Comparison of ENCODE assay signal across 1 cellular context in genomic region chr1:244865028-244865371, GRCh38.
TF ChIP-seq lines count a peak whose summit lies in the region.

No MANE protein-coding gene starts in this region.

TF ChIP-seq in K562, 482 proteins besides CTCF, POLR2A, EP300 and RAD21 (continued from another document and continues in another):
- TF ChIP-seq ZNF395 (CRISPR knock-in tag; IDR thresholded peaks at IDR 0.05) (peak; percentile 8; the same call in 1 of the 2 replicates), SMARCC2 (IDR thresholded peaks at IDR 0.05; ENCODE audit: low read depth) (peak; percentile 15; the same call in 1 of the 2 replicates), ARNT (IDR thresholded peaks at IDR 0.05) (peak in 1 of 2 experiments; percentile 50; a peak in 1 of 4 replicates), ZNF140 (CRISPR knock-in tag; IDR thresholded peaks at IDR 0.05) (no peak), RBM17 (IDR thresholded peaks at IDR 0.05; ENCODE audit: borderline replicate concordance, low read depth, low read length) (no peak), ASH1L (IDR thresholded peaks at IDR 0.05; ENCODE audit: borderline replicate concordance, low read depth, partially characterized antibody) (peak; percentile 4), FOXJ2 (tag; IDR thresholded peaks at IDR 0.05) (no peak), JUN (IDR thresholded peaks at IDR 0.05; ENCODE audit: borderline replicate concordance, low read depth, low read length) (no peak), JUN (CRISPR knock-in tag; IDR thresholded peaks at IDR 0.05; ENCODE audit: borderline replicate concordance) (0 out of 2 replicates have a peak, but pooled peaks have one; percentile 2), FOXP4 (CRISPR knock-in tag; IDR thresholded peaks at IDR 0.05; ENCODE audit: borderline replicate concordance) (0 out of 2 replicates have a peak, but pooled peaks have one; percentile 26), NFRKB (IDR thresholded peaks at IDR 0.05; ENCODE audit: low read depth) (0 out of 2 replicates have a peak, but pooled peaks have one; percentile 79), FOSL1 (tag; conservative IDR thresholded peaks at IDR 0.05) (no peak), ZNF449 (CRISPR knock-in tag; IDR thresholded peaks at IDR 0.05) (no peak), ARHGAP35 (IDR thresholded peaks at IDR 0.05; ENCODE audit: partially characterized antibody) (no peak), PRDM10 (IDR thresholded peaks at IDR 0.05; ENCODE audit: partially characterized antibody) (no peak), ZSCAN32 (CRISPR knock-in tag; IDR thresholded peaks at IDR 0.05) (0 out of 2 replicates have a peak, but pooled peaks have one; percentile 0), POLR3A (IDR thresholded peaks at IDR 0.05; ENCODE audit: borderline replicate concordance, extremely low read depth, insufficient read depth, insufficient read length) (no peak), KLF16 (IDR thresholded peaks at IDR 0.05) (no peak), RAD51 (IDR thresholded peaks at IDR 0.05; ENCODE audit: borderline replicate concordance, low read depth) (no peak), ZC3H11A (IDR thresholded peaks at IDR 0.05; ENCODE audit: low read depth, low read length) (peak; percentile 25; the same call in 1 of the 2 replicates), ZNF184 (CRISPR knock-in tag; IDR thresholded peaks at IDR 0.05) (no peak), HNRNPL (IDR thresholded peaks at IDR 0.05; ENCODE audit: low read depth, low read length) (no peak), SMARCA5 (IDR thresholded peaks at IDR 0.05) (0 out of 2 replicates have a peak, but pooled peaks have one; percentile 2), THRAP3 (IDR thresholded peaks at IDR 0.05; ENCODE audit: borderline replicate concordance) (0 out of 2 replicates have a peak, but pooled peaks have one; percentile 29), ZNF143 (CRISPR knock-in tag; IDR thresholded peaks at IDR 0.05) (no peak), THRA (IDR thresholded peaks at IDR 0.05) (no peak), YY1 (IDR thresholded peaks at IDR 0.05; ENCODE audit: borderline replicate concordance in 1 of 3, control insufficient read depth in 1 of 3, extremely low read depth in 1 of 3, insufficient read depth in 3 of 3, insufficient read length in 1 of 3, insufficient replicate concordance in 2 of 3, low read depth in 1 of 3, low read length in 2 of 3) (no peak), ZNF445 (CRISPR knock-in tag; IDR thresholded peaks at IDR 0.05; ENCODE audit: low read depth) (no peak), ZNF583 (CRISPR knock-in tag; IDR thresholded peaks at IDR 0.05) (0 out of 2 replicates have a peak, but pooled peaks have one; percentile 39), CSDE1 (IDR thresholded peaks at IDR 0.05) (no peak), ARID1B (IDR thresholded peaks at IDR 0.05) (0 out of 2 replicates have a peak, but pooled peaks have one; percentile 3), ATF1 (CRISPR knock-in tag; IDR thresholded peaks at IDR 0.05) (no peak), ATF1 (tag; IDR thresholded peaks at IDR 0.05) (no peak), KAT8 (IDR thresholded peaks at IDR 0.05; ENCODE audit: low read depth) (no peak), CREB3 (tag; conservative IDR thresholded peaks at IDR 0.05; ENCODE audit: low read depth) (0 out of 2 replicates have a peak, but pooled peaks have one; percentile 3), HDGF (IDR thresholded peaks at IDR 0.05) (0 out of 2 replicates have a peak, but pooled peaks have one; percentile 51), RBM34 (IDR thresholded peaks at IDR 0.05; ENCODE audit: borderline replicate concordance, insufficient read depth, low read length) (no peak), E2F5 (CRISPR knock-in tag; IDR thresholded peaks at IDR 0.05) (no peak), ZSCAN29 (IDR thresholded peaks at IDR 0.05) (no peak), CREB1 (IDR thresholded peaks at IDR 0.05) (0 out of 2 replicates have a peak, but pooled peaks have one; percentile 13), CREB1 (CRISPR knock-in tag; IDR thresholded peaks at IDR 0.05) (no peak), ZNF197 (CRISPR knock-in tag; IDR thresholded peaks at IDR 0.05; ENCODE audit: low read depth) (0 out of 2 replicates have a peak, but pooled peaks have one; percentile 6), HDAC8 (tag; IDR thresholded peaks at IDR 0.05) (no peak), MTA3 (IDR thresholded peaks at IDR 0.05; ENCODE audit: borderline replicate concordance) (no peak), PHB (CRISPR knock-in tag; IDR thresholded peaks at IDR 0.05) (no peak), FOXM1 (IDR thresholded peaks at IDR 0.05; ENCODE audit: low read depth) (peak; percentile 12; the same call in 1 of the 2 replicates), FOXM1 (CRISPR knock-in tag; IDR thresholded peaks at IDR 0.05; ENCODE audit: low read depth) (no peak), MYBL2 (IDR thresholded peaks at IDR 0.05; ENCODE audit: low read depth) (no peak), MYBL2 (CRISPR knock-in tag; IDR thresholded peaks at IDR 0.05; ENCODE audit: borderline replicate concordance) (no peak), BRF2 (IDR thresholded peaks at IDR 0.05; ENCODE audit: borderline replicate concordance, insufficient read depth, insufficient read length) (no peak), MYC (IDR thresholded peaks at IDR 0.05; ENCODE audit: low read depth, low read length) (no peak), MYC (CRISPR knock-in tag; IDR thresholded peaks at IDR 0.05; ENCODE audit: borderline replicate concordance, low read depth) (no peak), TAF15 (IDR thresholded peaks at IDR 0.05; ENCODE audit: low read depth, low read length) (no peak), ZNF263 (CRISPR knock-in tag; IDR thresholded peaks at IDR 0.05; ENCODE audit: borderline replicate concordance) (no peak), ZNF165 (CRISPR knock-in tag; IDR thresholded peaks at IDR 0.05; ENCODE audit: borderline replicate concordance) (no peak), ATF6 (CRISPR knock-in tag; IDR thresholded peaks at IDR 0.05) (no peak), BRD4 (IDR thresholded peaks at IDR 0.05) (peak; percentile 55; the same call in 1 of the 2 replicates), FOXA1 (IDR thresholded peaks at IDR 0.05; ENCODE audit: borderline replicate concordance) (no peak), POLR2AphosphoS5 (IDR thresholded peaks at IDR 0.05; ENCODE audit: control insufficient read depth, insufficient read depth, low read depth, low read length) (no peak), SIRT6 (IDR thresholded peaks at IDR 0.05; ENCODE audit: low read depth, low read length) (no peak)
